ENCODE assay signal across 9 cellular contexts in the genomic region with DNA sequence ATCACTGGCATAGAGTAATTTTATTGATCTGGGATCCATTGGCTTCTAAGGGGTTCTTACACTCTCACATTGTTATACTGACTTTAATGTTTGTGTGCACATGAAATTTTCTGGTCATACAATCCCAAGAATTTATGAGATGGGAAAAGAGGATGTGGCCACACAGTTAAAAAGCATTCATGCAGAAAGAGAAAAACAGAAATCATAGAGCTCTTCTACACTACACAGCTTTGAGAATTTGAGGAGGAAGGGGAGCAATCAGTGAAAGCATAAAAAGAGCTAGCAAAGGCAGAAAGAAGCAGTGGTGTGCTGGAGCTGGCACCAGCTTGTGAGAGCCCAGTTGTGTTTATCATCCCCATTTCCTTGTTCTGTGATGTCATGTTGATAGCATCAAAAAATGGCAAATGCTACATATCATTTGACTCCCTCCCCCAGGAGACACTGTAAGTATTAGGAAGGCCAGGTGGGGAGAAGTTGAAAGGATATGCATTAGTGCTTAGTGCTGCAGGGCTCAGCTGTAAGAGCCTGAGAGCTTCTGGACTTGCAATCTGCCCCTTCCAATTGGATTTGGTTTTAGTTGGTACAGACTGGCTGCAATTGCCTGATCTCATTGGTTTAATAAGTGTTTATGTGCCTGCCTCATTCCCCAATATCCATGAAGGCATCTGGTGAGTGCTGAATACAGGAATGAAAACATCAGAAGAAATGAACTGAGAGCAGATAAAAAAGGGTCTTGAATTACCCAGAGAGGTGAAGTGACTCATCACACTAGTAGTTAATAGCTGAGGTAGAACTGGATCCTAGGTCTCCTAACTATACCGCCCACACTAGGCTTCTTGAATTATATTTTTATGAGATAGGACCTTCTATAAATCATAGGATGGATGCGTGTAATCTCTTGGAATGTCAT. TPM values are rescaled to one million over a fixed set of nuclear protein-coding genes. Genes with fewer than 3 reads are reported as not detected.
DNase-seq lines count a peak whose midpoint lies in the region; ATAC-seq and TF ChIP-seq lines count a peak whose summit lies in the region.
"Had no signal": no experiment of that assay in that cellular context is flagged by ENCODE, and none has a peak within 500 bp of the region (broad histone marks: within the 10 kb centered on the region; RNA-seq: fewer than 3 reads in every experiment).

No MANE protein-coding gene starts in this region.

- H3K36me3 Mint-ChIP-seq in activated naive CD4-positive, alpha-beta T cell treated with anti-CD3 and anti-CD28 coated beads, Interleukin-2, amount 10 ng/mL, durations not matched to agents 7 days and 5 days: no peaks in the 10 kb centered on the region
- no peaks in the 10 kb centered on the region for H3K36me3 Mint-ChIP-seq in stimulated activated memory B cell treated with anti-CD40 and anti-IgM and Interleukin-4, amounts not matched to agents 10 μg/mL and 1 μg/mL and 100 μg/mL, for 72 hours

- CTCF ChIA-PET in activated naive CD4-positive, alpha-beta T cell treated with anti-CD3 and anti-CD28 coated beads, Interleukin-2, amount 10 ng/mL, durations not matched to agents 7 days and 5 days (lab: Charles Lee): interaction anchor here (1.4 to 1.9 kb wide), 3 partner anchors 19 to 117 kb away, joined by 3 to 9 read pairs (median 6); a partner anchor contains a TSS
- CTCF ChIA-PET in OCI-LY7 (lab: Charles Lee; ENCODE audit: unreplicated experiment): interaction anchor here (0.5 to 1.0 kb wide), 3 partner anchors 8 to 115 kb away, joined by 3 to 4 read pairs (median 3); a partner anchor contains a TSS

- no peak overlapping the region for H3K4me3 ChIP-seq in OCI-LY7 (ENCODE audit: low read depth, low read length, poor library complexity, severe bottlenecking)
- H3K4me3 ChIP-seq in fibroblast of the aortic adventitia (ENCODE audit: low read depth, low read length): no peak overlapping the region
- H3K4me3 ChIP-seq: gastrocnemius medialis had no signal

- no peaks in the 10 kb centered on the region for H3K79me2 ChIP-seq in OCI-LY7 (ENCODE audit: insufficient read depth, low read depth, low read length)

- H3K4me3 Mint-ChIP-seq in activated naive CD4-positive, alpha-beta T cell treated with anti-CD3 and anti-CD28 coated beads, Interleukin-2, amount 10 ng/mL, durations not matched to agents 7 days and 5 days: no peak overlapping the region
- H3K4me3 Mint-ChIP-seq in stimulated activated memory B cell treated with anti-CD40 and anti-IgM and Interleukin-4, amounts not matched to agents 10 μg/mL and 1 μg/mL and 100 μg/mL, for 72 hours: no peak overlapping the region

- no peaks in the 10 kb centered on the region for H3K9me3 Mint-ChIP-seq in activated naive CD4-positive, alpha-beta T cell treated with anti-CD3 and anti-CD28 coated beads, Interleukin-2, amount 10 ng/mL, durations not matched to agents 7 days and 5 days
- no peaks in the 10 kb centered on the region for H3K9me3 Mint-ChIP-seq in stimulated activated memory B cell treated with anti-CD40 and anti-IgM and Interleukin-4, amounts not matched to agents 10 μg/mL and 1 μg/mL and 100 μg/mL, for 72 hours

- no peak for DNase-seq in activated naive CD4-positive, alpha-beta T cell treated with anti-CD3 and anti-CD28 coated beads, Interleukin-2, amount 10 ng/mL, durations not matched to agents 7 days and 5 days
- DNase-seq in activated naive CD4-positive, alpha-beta T cell treated with anti-CD3 and anti-CD28 coated beads, Interleukin-2, amount 50 U/mL, for 16 hours: no peak
- DNase-seq in OCI-LY7 (ENCODE audit: low spot score) (peak; percentile 52), fibroblast of the aortic adventitia (ENCODE audit: low read depth) (peak; percentile 68), SKM-1 (lab: John Stamatoyannopoulos, UW; ENCODE audit: unreplicated experiment) (no peak), GM20000 (ENCODE audit: low spot score) (no peak)
- no peak for DNase-seq in activated CD4-positive, alpha-beta T cell treated with anti-CD3 and anti-CD28 coated beads for 4 hours
- DNase-seq: gastrocnemius medialis had no signal

- peak overlapping the region; percentile 27 for H3K27ac ChIP-seq in OCI-LY7 (ENCODE audit: low read depth, low read length, poor library complexity, severe bottlenecking)

- peak overlapping the region; percentile 17 for H3K27ac Mint-ChIP-seq in activated naive CD4-positive, alpha-beta T cell treated with anti-CD3 and anti-CD28 coated beads, Interleukin-2, amount 10 ng/mL, durations not matched to agents 7 days and 5 days
- H3K27ac Mint-ChIP-seq in stimulated activated memory B cell treated with anti-CD40 and anti-IgM and Interleukin-4, amounts not matched to agents 10 μg/mL and 1 μg/mL and 100 μg/mL, for 72 hours: peak overlapping the region; percentile 76

- H3K9me2 ChIP-seq in OCI-LY7 (ENCODE audit: insufficient read depth, low read length): no peaks in the 10 kb centered on the region

- POLR2A ChIA-PET in OCI-LY7 (lab: Charles Lee): interaction anchor here (0.5 to 1.7 kb wide), 14 partner anchors 9 to 98 kb away, joined by 3 to 9 read pairs (median 4); no protein-coding TSS in a partner anchor

- peak overlapping the region; percentile 80 for H3K4me2 ChIP-seq in OCI-LY7 (ENCODE audit: low read length)

- no peaks in the 10 kb centered on the region for H4K20me1 ChIP-seq in OCI-LY7 (ENCODE audit: insufficient read depth, low read length)

- TF ChIP-seq CTCF in OCI-LY7 (conservative IDR thresholded peaks at IDR 0.05; ENCODE audit: low read length) (no peak), fibroblast of the aortic adventitia (IDR thresholded peaks at IDR 0.05; ENCODE audit: insufficient read depth, low read length) (no peak), GM20000 (IDR thresholded peaks at IDR 0.05; ENCODE audit: extremely low read depth, missing control alignments) (no peak)

- peaks cover 37% of the 10 kb centered on the region for H3K4me1 Mint-ChIP-seq in activated naive CD4-positive, alpha-beta T cell treated with anti-CD3 and anti-CD28 coated beads, Interleukin-2, amount 10 ng/mL, durations not matched to agents 7 days and 5 days
- peaks cover 32% of the 10 kb centered on the region for H3K4me1 Mint-ChIP-seq in stimulated activated memory B cell treated with anti-CD40 and anti-IgM and Interleukin-4, amounts not matched to agents 10 μg/mL and 1 μg/mL and 100 μg/mL, for 72 hours

- peaks cover 22% of the 10 kb centered on the region for H3K27me3 Mint-ChIP-seq in activated naive CD4-positive, alpha-beta T cell treated with anti-CD3 and anti-CD28 coated beads, Interleukin-2, amount 10 ng/mL, durations not matched to agents 7 days and 5 days
- no peaks in the 10 kb centered on the region for H3K27me3 Mint-ChIP-seq in stimulated activated memory B cell treated with anti-CD40 and anti-IgM and Interleukin-4, amounts not matched to agents 10 μg/mL and 1 μg/mL and 100 μg/mL, for 72 hours

- ATAC-seq in stimulated activated memory B cell treated with anti-CD40 and anti-IgM and Interleukin-4, amounts not matched to agents 10 μg/mL and 1 μg/mL and 100 μg/mL, for 72 hours: no peak
- ATAC-seq: gastrocnemius medialis had no signal

- peak overlapping the region; percentile 99 for H2AFZ ChIP-seq in OCI-LY7 (ENCODE audit: low read length)

- H3K36me3 ChIP-seq in OCI-LY7 (ENCODE audit: insufficient read depth, low read length): no peaks in the 10 kb centered on the region

- intact Hi-C loops in OCI-LY7 (cut with micrococcal nuclease; ENCODE audit: unreplicated experiment): loop anchor here (2.0 to 5.0 kb wide), 2 partner anchors 205 to 1173 kb away; a partner anchor contains a TSS

- H3K4me1 ChIP-seq in OCI-LY7 (ENCODE audit: insufficient read depth, low read length, poor library complexity, severe bottlenecking): peaks cover 32% of the 10 kb centered on the region

- no TSS peak for BruUV-seq in OCI-LY7 (replicated peaks; lab: Mats Ljungman, UMichigan)

- no peaks in the 10 kb centered on the region for H3K9me3 ChIP-seq in OCI-LY7 (ENCODE audit: low read length)
- H3K9me3 ChIP-seq: gastrocnemius medialis had no signal

RNA-seq across cellular contexts. Expression of a gene that starts 30.9 kb away (rescaled TPM):
- total RNA-seq in OCI-LY7 (2014; rRNA removed; shearing (Covaris generic)): 0.93 and 4.0 TPM in 2 replicates
- total RNA-seq in OCI-LY7 (2022) (0.51 and 0.81 TPM in 2 replicates), fibroblast of the aortic adventitia (ENCODE audit: low replicate concordance) (82.2 and 86.9 TPM in 2 replicates)

Comparison
In these comparisons a context has a peak if more than half of its experiments do, and no peak if none do; other contexts are left out.
1. DNase-seq: peak in OCI-LY7 (single experiment) and fibroblast of the aortic adventitia (single experiment); none in activated naive CD4-positive, alpha-beta T cell treated with anti-CD3 and anti-CD28 coated beads, Interleukin-2, amount 10 ng/mL, durations not matched to agents 7 days and 5 days (single experiment), activated naive CD4-positive, alpha-beta T cell treated with anti-CD3 and anti-CD28 coated beads, Interleukin-2, amount 50 U/mL, for 16 hours (single experiment), SKM-1 (single experiment), GM20000 (single experiment) and activated CD4-positive, alpha-beta T cell treated with anti-CD3 and anti-CD28 coated beads for 4 hours (0 of 2).
2. RNA of a gene that starts 30.9 kb away (total RNA-seq): 82.2 to 86.9 TPM in fibroblast of the aortic adventitia; 0.51 to 4.0 TPM in OCI-LY7; every median in the first group is over 10 times any median in the second.